Comparison of ENCODE assay signal across 14 cellular contexts in the genomic region with DNA sequence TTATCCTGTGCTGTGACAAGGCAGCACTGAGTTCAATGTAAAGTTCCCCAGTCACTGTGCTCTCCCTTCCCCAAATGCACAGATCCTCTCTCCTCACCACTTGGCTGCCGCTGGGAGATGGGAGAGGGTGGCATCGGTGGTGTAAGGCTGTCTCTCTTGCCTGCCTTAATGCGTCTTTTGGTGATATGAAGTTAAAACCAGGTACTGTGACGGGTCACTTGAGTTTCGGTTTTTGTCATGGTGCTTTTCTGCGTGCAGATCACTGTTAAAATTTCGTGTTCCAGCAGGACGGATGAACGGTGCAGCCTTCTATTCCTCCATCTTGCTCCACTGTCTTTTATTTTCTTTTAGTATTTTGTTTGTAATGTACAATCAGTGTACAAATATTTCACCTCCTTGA. TPM values are rescaled to one million over a fixed set of nuclear protein-coding genes. Genes with fewer than 3 reads are reported as not detected.
DNase-seq lines count a peak whose midpoint lies in the region; ATAC-seq and FAIRE-seq lines count a peak whose summit lies in the region.
"Had no signal": no experiment of that assay in that cellular context is flagged by ENCODE, and none has a peak within 500 bp of the region (broad histone marks: within the 10 kb centered on the region; RNA-seq: fewer than 3 reads in every experiment).

No MANE protein-coding gene starts in this region.

- no peak overlapping the region for H3K27ac ChIP-seq in small intestine (ENCODE audit: low read depth in 1 of 2, low read length in 1 of 2)
- H3K27ac ChIP-seq: BLaER1 treated with 17β-estradiol and CSF1 and Interleukin-3, amounts not matched to agents 10 nM and 100 nM; suprapubic skin had no signal

- no peaks in the 10 kb centered on the region for H3K36me3 Mint-ChIP-seq in memory B cell

- no peaks in the 10 kb centered on the region for H3K4me1 ChIP-seq in small intestine (ENCODE audit: control insufficient read depth in 2 of 2, insufficient read depth in 1 of 2, low read depth in 1 of 2, low read length in 1 of 2)
- H3K4me1 ChIP-seq: suprapubic skin had no signal

- no peak overlapping the region for H3K27ac Mint-ChIP-seq in memory B cell
- H3K27ac Mint-ChIP-seq: activated CD4-positive, alpha-beta T cell treated with anti-CD3 and anti-CD28 coated beads for 36 hours; activated T-cell treated with anti-CD3 and anti-CD28 coated beads, Interleukin-2, amount 50 U/mL, for 72 hours had no signal

- H3K27me3 ChIP-seq in small intestine (ENCODE audit: control insufficient read depth in 2 of 2, insufficient read depth in 2 of 2, low read length in 2 of 2) = no peaks in the 10 kb centered on the region
- H3K27me3 ChIP-seq: BLaER1 treated with 17β-estradiol and CSF1 and Interleukin-3, amounts not matched to agents 10 nM and 100 nM; suprapubic skin had no signal

- DNase-seq in memory B cell (ENCODE audit: low spot score in 2 of 2) = no peak
- no peak for DNase-seq in small intestine
- DNase-seq in NCI-H1436 (lab: John Stamatoyannopoulos, UW) = no peak
- DNase-seq: activated CD4-positive, alpha-beta T cell treated with anti-CD3 and anti-CD28 coated beads for 36 hours; activated T-cell treated with anti-CD3 and anti-CD28 coated beads, Interleukin-2, amount 50 U/mL, for 72 hours; mesendoderm; RPMI8226 had no signal

- no peaks in the 10 kb centered on the region for H3K9me3 ChIP-seq in small intestine (ENCODE audit: control insufficient read depth, low read depth)
- H3K9me3 ChIP-seq: suprapubic skin had no signal

- no peak overlapping the region for H3K4me3 ChIP-seq in small intestine (ENCODE audit: low read depth in 1 of 2, low read length in 2 of 2)
- H3K4me3 ChIP-seq: BLaER1 treated with 17β-estradiol and CSF1 and Interleukin-3, amounts not matched to agents 10 nM and 100 nM; suprapubic skin had no signal

- FAIRE-seq in small intestine (lab: Jason Lieb, UNC) = no peak
- FAIRE-seq: islet of Langerhans had no signal

- H3K27me3 Mint-ChIP-seq in memory B cell = peaks cover 9% of the 10 kb centered on the region
- H3K27me3 Mint-ChIP-seq: activated CD4-positive, alpha-beta T cell treated with anti-CD3 and anti-CD28 coated beads for 36 hours had no signal

- H3K4me3 Mint-ChIP-seq in memory B cell = peak overlapping the region; percentile 45
- H3K4me3 Mint-ChIP-seq: activated CD4-positive, alpha-beta T cell treated with anti-CD3 and anti-CD28 coated beads for 36 hours had no signal

- peaks cover 8% of the 10 kb centered on the region for H3K4me1 Mint-ChIP-seq in memory B cell

- H3K9me3 Mint-ChIP-seq in memory B cell = peaks cover 10% of the 10 kb centered on the region
- H3K9me3 Mint-ChIP-seq: activated T-cell treated with anti-CD3 and anti-CD28 coated beads, Interleukin-2, amount 50 U/mL, for 72 hours had no signal

- ATAC-seq in GM18867 (IDR thresholded peaks at IDR 0.05; ENCODE audit: unreplicated experiment) (peak; percentile 64), GM21576 (IDR thresholded peaks at IDR 0.05; ENCODE audit: unreplicated experiment) (peak; percentile 75), HG03378 (IDR thresholded peaks at IDR 0.05; ENCODE audit: unreplicated experiment) (peak; percentile 67), memory B cell (ENCODE audit: low read depth) (no peak), HG02840 (IDR thresholded peaks at IDR 0.05; ENCODE audit: low FRiP score, unreplicated experiment) (no peak)
- ATAC-seq: activated CD4-positive, alpha-beta T cell treated with anti-CD3 and anti-CD28 coated beads for 36 hours had no signal

- WGBS in small intestine, 3 donors = 84 to 93% (median 89%) methylated on average over 9 of the region's 9 CpGs

- H3K36me3 ChIP-seq in small intestine (ENCODE audit: control insufficient read depth in 2 of 2, insufficient read depth in 2 of 2, low read length in 2 of 2) = no peaks in the 10 kb centered on the region
- H3K36me3 ChIP-seq: BLaER1 treated with 17β-estradiol and CSF1 and Interleukin-3, amounts not matched to agents 10 nM and 100 nM; suprapubic skin had no signal

RNA-seq across cellular contexts. Expression of a gene that starts 18.6 kb away (rescaled TPM):
- polyA plus RNA-seq in small intestine = 1 to 10 TPM; 1.4 to 9.6 (median 1.8) TPM

Comparison
In these comparisons a context has a peak if more than half of its experiments do, and no peak if none do; other contexts are left out.
1. ATAC-seq: peak in GM18867 (single experiment), GM21576 (single experiment) and HG03378 (single experiment); none in memory B cell (single experiment) and HG02840 (single experiment).